9 cellular contexts compared by ENCODE assay signal in the genomic region with DNA sequence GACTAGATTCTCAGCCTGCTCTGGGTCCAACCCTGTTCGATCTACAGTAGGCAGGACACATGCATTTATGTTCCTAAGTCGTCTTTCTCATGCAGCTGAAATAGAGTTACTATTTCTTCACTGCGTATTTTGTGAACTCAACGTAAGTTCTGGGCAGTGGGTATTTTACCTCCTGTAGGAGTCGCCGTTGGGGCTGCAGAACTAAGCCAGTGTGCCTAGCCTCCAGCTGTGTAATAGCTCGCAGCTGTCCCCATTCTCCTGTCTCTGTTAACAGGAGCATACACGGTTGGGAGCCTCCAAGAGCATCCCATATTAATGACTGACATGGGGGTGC. TPM values are rescaled to one million over a fixed set of nuclear protein-coding genes. Genes with fewer than 3 reads are reported as not detected.
DNase-seq lines count a peak whose midpoint lies in the region; ATAC-seq and TF ChIP-seq lines count a peak whose summit lies in the region.
"Had no signal": no experiment of that assay in that cellular context is flagged by ENCODE, and none has a peak within 500 bp of the region (broad histone marks: within the 10 kb centered on the region; RNA-seq: fewer than 3 reads in every experiment).

No MANE protein-coding gene starts in this region.

- CTCF ChIA-PET in A673 (lab: Charles Lee) (interaction anchor here (1.6 kb wide), 1 partner anchor 239 kb away, joined by 3 read pairs; no protein-coding TSS in a partner anchor), mammary epithelial cell (lab: Charles Lee; ENCODE audit: low non-redundant PET) (no interaction called here)

- no peak overlapping the region for H3K4me3 ChIP-seq in A673 (ENCODE audit: low read depth, low read length, poor library complexity, severe bottlenecking)
- H3K4me3 ChIP-seq in HUES48 (ENCODE audit: low read depth, low read length), result peak overlapping the region; percentile 50; the same call in 1 of the 2 replicates
- H3K4me3 ChIP-seq in mammary epithelial cell (replicated peaks in 1 of 3; ENCODE audit: insufficient read depth in 1 of 3, low read depth in 2 of 3, low read length in 3 of 3), result peak overlapping the region in 1 of 3 experiments; percentile 24
- no peak overlapping the region for H3K4me3 ChIP-seq in kidney epithelial cell (ENCODE audit: low read depth, low read length)

- intact Hi-C loops in A673 (cut with micrococcal nuclease; ENCODE audit: unreplicated experiment) (no loop called here), mammary epithelial cell (cut with micrococcal nuclease) (loop anchor here (2.0 kb wide), 1 partner anchor 41 kb away; no protein-coding TSS in a partner anchor)

- peak; percentile 54 for TF ChIP-seq CTCF in A673 (conservative IDR thresholded peaks at IDR 0.05; ENCODE audit: low read depth, low read length)
- peak in 1 of 2 donors; percentile 14 for TF ChIP-seq CTCF in mammary epithelial cell (conservative IDR thresholded peaks at IDR 0.05 in 1 of 2, IDR thresholded peaks at IDR 0.05 in 1 of 2; ENCODE audit: extremely low read depth in 1 of 2, insufficient read depth in 1 of 2, low read depth in 1 of 2, low read length in 2 of 2)
- peak; percentile 48 for TF ChIP-seq CTCF in kidney epithelial cell (IDR thresholded peaks at IDR 0.05; ENCODE audit: insufficient read depth, low read length, poor library complexity, severe bottlenecking)

- no TSS peak for BruUV-seq in A673 (replicated peaks; lab: Mats Ljungman, UMichigan)
- no TSS peak for BruUV-seq in mammary epithelial cell (replicated peaks; lab: Mats Ljungman, UMichigan)

- DNase-seq in A673 (ENCODE audit: low spot score) (peak; percentile 85), mammary epithelial cell (no peak), kidney epithelial cell (ENCODE audit: low read depth) (no peak), DMS153 treated with DMSO at 0.1 percent for 48 hours (lab: John Stamatoyannopoulos, UW; ENCODE audit: unreplicated experiment) (no peak)
- DNase-seq: NCI-H2081 had no signal

- WGBS in mammary epithelial cell (ENCODE audit: low coverage, missing lambda C conversion rate), result 87% methylated on average over 8 of the region's 8 CpGs

- ATAC-seq in GM19023 (IDR thresholded peaks at IDR 0.05; ENCODE audit: unreplicated experiment) (no peak), HG03469 (IDR thresholded peaks at IDR 0.05; ENCODE audit: unreplicated experiment) (no peak), GM21825 (IDR thresholded peaks at IDR 0.05; ENCODE audit: unreplicated experiment) (no peak)

- H3K9ac ChIP-seq in HUES48 (ENCODE audit: low read depth, low read length), result no peak overlapping the region
- H3K9ac ChIP-seq in mammary epithelial cell (ENCODE audit: insufficient read depth, low read length), result peak overlapping the region; percentile 34

- POLR2A ChIA-PET in A673 (lab: Charles Lee; ENCODE audit: low non-redundant PET), result no interaction called here

- in situ Hi-C loops in mammary epithelial cell (cut with MboI; ENCODE audit: low sequenced_read_pairs in 2 of 2), result no loop called here

- dilution Hi-C loops in mammary epithelial cell (cut with HindIII; ENCODE audit: low sequenced_read_pairs), result no loop called here

- no peaks in the 10 kb centered on the region for H4K20me1 ChIP-seq in mammary epithelial cell (ENCODE audit: insufficient read depth, low read length)

- H3K27me3 ChIP-seq in A673 (replicated peaks; ENCODE audit: insufficient read depth, low read depth, low read length, poor library complexity) (no peaks in the 10 kb centered on the region), HUES48 (ENCODE audit: control insufficient read depth, insufficient read depth, low read length) (peaks cover 7% of the 10 kb centered on the region), mammary epithelial cell (ENCODE audit: insufficient read depth, low read length) (no peaks in the 10 kb centered on the region), kidney epithelial cell (ENCODE audit: control insufficient read depth, insufficient read depth, low read length) (no peaks in the 10 kb centered on the region)

- H3K36me3 ChIP-seq in A673 (ENCODE audit: insufficient read depth, low read length, poor library complexity, severe bottlenecking), result no peaks in the 10 kb centered on the region
- H3K36me3 ChIP-seq in HUES48 (ENCODE audit: control insufficient read depth, insufficient read depth, low read length), result no peaks in the 10 kb centered on the region
- no peaks in the 10 kb centered on the region for H3K36me3 ChIP-seq in mammary epithelial cell (ENCODE audit: insufficient read depth, low read length)
- H3K36me3 ChIP-seq in kidney epithelial cell (ENCODE audit: control insufficient read depth, insufficient read depth, low read length), result no peaks in the 10 kb centered on the region

- peak overlapping the region; percentile 78 for H2AFZ ChIP-seq in mammary epithelial cell (ENCODE audit: low read depth, low read length)

- H3K4me2 ChIP-seq in mammary epithelial cell (ENCODE audit: insufficient read depth, low read depth, low read length), result peak overlapping the region; percentile 71

- H3K27ac ChIP-seq in A673 (ENCODE audit: low read depth, low read length, poor library complexity, severe bottlenecking), result peak overlapping the region; percentile 76
- H3K27ac ChIP-seq in HUES48 (ENCODE audit: low read depth, low read length), result peak overlapping the region; percentile 93
- H3K27ac ChIP-seq in mammary epithelial cell (ENCODE audit: insufficient read depth, low read depth, low read length), result peak overlapping the region; percentile 50

- no peaks in the 10 kb centered on the region for H3K79me2 ChIP-seq in mammary epithelial cell (ENCODE audit: insufficient read depth, low read length)

- H3K9me3 ChIP-seq in A673 (ENCODE audit: low read depth, low read length, poor library complexity, severe bottlenecking) (no peaks in the 10 kb centered on the region), HUES48 (ENCODE audit: control insufficient read depth, insufficient read depth, low read length) (no peaks in the 10 kb centered on the region), mammary epithelial cell (replicated peaks; ENCODE audit: insufficient read depth, low read length) (no peaks in the 10 kb centered on the region)

- H3K4me1 ChIP-seq in A673 (ENCODE audit: insufficient read depth, low read length, poor library complexity, severe bottlenecking), result no peaks in the 10 kb centered on the region
- peaks cover 5% of the 10 kb centered on the region for H3K4me1 ChIP-seq in HUES48 (ENCODE audit: control insufficient read depth, insufficient read depth, low read length)
- peaks cover 16% of the 10 kb centered on the region for H3K4me1 ChIP-seq in mammary epithelial cell (ENCODE audit: insufficient read depth, low read length)

RNA-seq across cellular contexts. Expression of gene HRH1, which starts 58.4 kb away (rescaled TPM):
- 0.81 and 0.92 TPM in 2 replicates for total RNA-seq in A673 (2021)
- total RNA-seq in mammary epithelial cell, result under 1 TPM; 0.28 to 0.33 TPM
- 2.2 TPM for polyA plus RNA-seq in mammary epithelial cell
- polyA minus RNA-seq in mammary epithelial cell, result 10.2 TPM
- 3.2 and 4.0 TPM in 2 replicates for total RNA-seq in kidney epithelial cell
